In genomic region chr11:93541884-93542752, GRCh38 we compare ENCODE assay signal across 8 cellular contexts. TPM values are rescaled to one million over a fixed set of nuclear protein-coding genes. Genes with fewer than 3 reads are reported as not detected.
DNase-seq lines count a peak whose midpoint lies in the region; ATAC-seq and TF ChIP-seq lines count a peak whose summit lies in the region.

No MANE protein-coding gene starts in this region.

- no peaks in the 10 kb centered on the region for H3K36me3 ChIP-seq in fibroblast of lung (ENCODE audit: control insufficient read depth, insufficient read depth, low read length)
- no peaks in the 10 kb centered on the region for H3K36me3 ChIP-seq in tibial nerve

- peak in 1 of 2 donors; percentile 15 for TF ChIP-seq EP300 in tibial nerve (IDR thresholded peaks at IDR 0.05)

- H3K4me3 ChIP-seq in AG10803 (ENCODE audit: low read length) (peak overlapping the region; percentile 71), fibroblast of lung (replicated peaks in 1 of 4; ENCODE audit: control extremely low read depth in 1 of 4, insufficient read depth in 1 of 4, low read depth in 3 of 4, low read length in 4 of 4) (peak overlapping the region; percentile 50 to 66 (median 52)), tibial nerve (peak overlapping the region; percentile 57 to 91 (median 70))

- H3K9me3 ChIP-seq in fibroblast of lung (ENCODE audit: control insufficient read depth, insufficient read depth, low read depth, low read length) (no peaks in the 10 kb centered on the region), tibial nerve (no peaks in the 10 kb centered on the region)

- peaks cover 7% of the 10 kb centered on the region for H3K4me1 ChIP-seq in fibroblast of lung (ENCODE audit: control insufficient read depth, extremely low read depth, insufficient read depth, low read length)
- H3K4me1 ChIP-seq in tibial nerve, result peaks cover 0 to 49% (median 3%) of the 10 kb centered on the region in 4 donors

- DNase-seq in AG10803 (ENCODE audit: low read depth) (peak; percentile 41), NCI-H345 treated with DMSO at 0.1 percent for 48 hours (lab: John Stamatoyannopoulos, UW; ENCODE audit: unreplicated experiment) (peak; percentile 60), activated T-cell treated with anti-CD3 and anti-CD28 coated beads for 1 hour (ENCODE audit: low read depth) (peak; percentile 25), fibroblast of lung (ENCODE audit: low read depth in 2 of 2) (peak; percentile 44 to 82), myocyte (ENCODE audit: low read depth) (peak; percentile 26), tibial nerve (ENCODE audit: low spot score in 2 of 2) (peak in 1 of 2 donors; percentile 18)

- H3K79me2 ChIP-seq in fibroblast of lung (ENCODE audit: control insufficient read depth, insufficient read depth, low read length), result no peaks in the 10 kb centered on the region

- peak overlapping the region; percentile 87 for H2AFZ ChIP-seq in fibroblast of lung (ENCODE audit: low read length)

- TF ChIP-seq CTCF in AG10803 (conservative IDR thresholded peaks at IDR 0.05; ENCODE audit: low read length), result no peak
- no peak for TF ChIP-seq CTCF in fibroblast of lung (conservative IDR thresholded peaks at IDR 0.05 in 1 of 2, IDR thresholded peaks at IDR 0.05 in 1 of 2; ENCODE audit: low read depth in 1 of 2, low read length in 2 of 2)
- TF ChIP-seq CTCF in tibial nerve (IDR thresholded peaks at IDR 0.05), result no peak

- no peaks in the 10 kb centered on the region for H4K20me1 ChIP-seq in fibroblast of lung (ENCODE audit: control insufficient read depth, extremely low read depth, insufficient read depth, low read length)

- H3K27ac ChIP-seq in fibroblast of lung (ENCODE audit: insufficient read depth, low read length) (no peak overlapping the region), tibial nerve (peak overlapping the region; percentile 55 to 90 (median 82))

- peak; percentile 24 for ATAC-seq in GM18520 (IDR thresholded peaks at IDR 0.05; ENCODE audit: unreplicated experiment)
- peak; percentile 56 for ATAC-seq in HG02973 (IDR thresholded peaks at IDR 0.05; ENCODE audit: unreplicated experiment)

- H3K4me2 ChIP-seq in fibroblast of lung (ENCODE audit: extremely low read depth, insufficient read depth, low read length), result peak overlapping the region; percentile 88

- H3K27me3 ChIP-seq in fibroblast of lung (ENCODE audit: control insufficient read depth, insufficient read depth, low read length), result peaks cover 3% of the 10 kb centered on the region
- H3K27me3 ChIP-seq in tibial nerve, result no peaks in the 10 kb centered on the region

- peak overlapping the region; percentile 51 for H3K9ac ChIP-seq in fibroblast of lung (ENCODE audit: insufficient read depth, low read length)

- no peak for TF ChIP-seq POLR2A in tibial nerve (IDR thresholded peaks at IDR 0.05)

- WGBS in tibial nerve, 2 donors, result 12 to 24% methylated on average over 11 to 17 of the region's 23 CpGs

RNA-seq across cellular contexts. Expression of gene SMCO4, which starts 1.1 kb away (rescaled TPM):
- total RNA-seq in fibroblast of lung (8.6 and 44.2 TPM in 2 replicates), myocyte (2.2 and 5.6 TPM in 2 replicates), tibial nerve (10 to 100 TPM in 2 of 4 donors, 1 to 10 TPM in 2; 3.7 to 13.8 (median 7.6) TPM)
- polyA plus RNA-seq in fibroblast of lung, result 6.4 and 8.2 TPM in 2 replicates
- polyA plus RNA-seq in fibroblast of lung (2012), result 11.0 and 11.5 TPM in 2 replicates
- polyA minus RNA-seq in fibroblast of lung (ENCODE audit: low replicate concordance), result 9.2 TPM in 1 of 2 replicates, not detected in the other
- 24.2 TPM for polyA plus RNA-seq in myocyte (2012)
